30 cellular contexts compared by ENCODE assay signal in genomic region chr2:122639176-122639575, GRCh38.
"Had no signal": no experiment of that assay in that cellular context is flagged by ENCODE, and none has a peak within 500 bp of the region (broad histone marks: within the 10 kb centered on the region; RNA-seq: fewer than 3 reads in every experiment).

No MANE protein-coding gene starts in this region.

- H3K27ac ChIP-seq: adrenal gland, body of pancreas, SJSA1 had no signal

- H3K4me3 ChIP-seq: adrenal gland, body of pancreas, SJSA1 had no signal

- H3K9ac ChIP-seq: SK-N-SH had no signal

- H3K27me3 ChIP-seq: adrenal gland, body of pancreas, SJSA1 had no signal

- H3K36me3 ChIP-seq: adrenal gland, SJSA1 had no signal

- H3K4me1 ChIP-seq: body of pancreas, SJSA1 had no signal

- H3K4me2 ChIP-seq: SK-N-SH had no signal

- DNase-seq: activated CD4-positive, alpha-beta T cell treated with anti-CD3 and anti-CD28 coated beads for 36 hours; activated CD4-positive, alpha-beta T cell treated with anti-CD3 and anti-CD28 coated beads, Interleukin-2, amount 10 ng/mL, durations not matched to agents 7 days and 5 days; activated CD4-positive, alpha-beta T cell treated with anti-CD3 and anti-CD28 coated beads, Interleukin-2, amount 50 U/mL, for 48 hours; activated CD8-positive, alpha-beta T cell treated with anti-CD3 and anti-CD28 coated beads, Interleukin-2, amount 10 ng/mL, durations not matched to agents 7 days and 5 days; activated gamma-delta T cell; activated naive CD4-positive, alpha-beta T cell treated with anti-CD3 and anti-CD28 coated beads for 36 hours; activated T-cell treated with anti-CD3 and anti-CD28 coated beads, Interleukin-2, amount 50 U/mL, for 24 hours; adrenal gland; body of pancreas; caudate nucleus; cerebellar nuclear complex; IMR-90; Kasumi-1; KG1; MM.1S; MV-4-11; NCI-H1092; NCI-H1436 treated with DMSO at 0.1 percent for 48 hours; NCI-H1694 treated with DMSO at 0.1 percent for 48 hours; NCI-H2029 treated with DMSO at 0.1 percent for 48 hours; NCI-H226; NCI-H446 treated with DMSO at 0.1 percent for 48 hours; NCI-H524 treated with DMSO at 0.1 percent for 48 hours; NK-92 treated with Interleukin-12 subunit alpha and Interleukin-12 subunit beta, amount 100 ng/mL, for 24 hours; SHP77 treated with DMSO at 0.1 percent for 48 hours; SK-N-SH; T-cell; T-helper 17 cell; T-helper 9 cell had no signal
